Comparison of ENCODE assay signal across 8 cellular contexts in the genomic region with DNA sequence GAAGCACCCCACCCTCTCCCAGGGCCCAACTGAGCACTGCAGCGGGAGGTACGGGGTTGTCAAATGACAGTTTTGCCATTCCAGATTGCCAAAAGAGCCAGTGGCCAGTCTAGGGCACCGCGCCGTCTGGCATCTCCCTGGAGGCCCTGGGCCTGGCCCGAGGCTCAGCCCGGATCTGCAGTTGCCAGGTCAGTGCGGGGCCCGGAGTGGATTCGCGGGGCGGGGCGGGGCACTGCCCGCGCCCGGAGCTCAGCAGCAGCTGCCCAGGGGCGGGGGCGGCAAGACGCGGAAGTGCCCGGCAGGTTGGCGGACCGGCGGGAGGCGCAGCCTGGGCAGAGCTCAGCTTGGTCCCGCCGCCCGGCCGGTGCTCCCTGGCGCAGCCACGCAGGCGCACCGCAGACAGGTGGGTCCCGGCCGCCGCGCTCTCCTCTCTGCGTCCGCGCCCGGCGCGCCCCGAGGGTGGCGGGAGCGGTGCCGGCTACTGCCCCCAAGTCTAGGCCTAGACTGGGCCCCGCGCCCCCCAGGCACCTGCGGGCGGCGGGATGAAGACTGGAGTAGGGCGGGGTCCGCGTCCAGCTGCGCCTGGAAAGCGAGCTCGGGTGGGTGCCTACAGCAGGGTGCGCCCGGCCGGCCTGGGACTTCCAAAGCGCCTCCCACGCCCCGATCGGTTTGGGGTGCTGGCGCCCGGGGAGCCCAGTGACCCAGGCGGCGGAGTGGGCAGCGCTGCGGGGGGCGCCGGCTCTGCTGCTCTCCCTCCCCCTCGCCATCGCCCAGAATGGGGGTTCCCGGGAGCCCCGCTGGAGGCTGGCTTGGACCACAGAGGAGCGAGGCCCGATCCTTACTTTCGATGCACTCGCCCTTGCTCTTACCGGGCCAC. TPM values are rescaled to one million over a fixed set of nuclear protein-coding genes. Genes with fewer than 3 reads are reported as not detected.
DNase-seq lines count a peak whose midpoint lies in the region; ATAC-seq and TF ChIP-seq lines count a peak whose summit lies in the region.

A gene with protein sequence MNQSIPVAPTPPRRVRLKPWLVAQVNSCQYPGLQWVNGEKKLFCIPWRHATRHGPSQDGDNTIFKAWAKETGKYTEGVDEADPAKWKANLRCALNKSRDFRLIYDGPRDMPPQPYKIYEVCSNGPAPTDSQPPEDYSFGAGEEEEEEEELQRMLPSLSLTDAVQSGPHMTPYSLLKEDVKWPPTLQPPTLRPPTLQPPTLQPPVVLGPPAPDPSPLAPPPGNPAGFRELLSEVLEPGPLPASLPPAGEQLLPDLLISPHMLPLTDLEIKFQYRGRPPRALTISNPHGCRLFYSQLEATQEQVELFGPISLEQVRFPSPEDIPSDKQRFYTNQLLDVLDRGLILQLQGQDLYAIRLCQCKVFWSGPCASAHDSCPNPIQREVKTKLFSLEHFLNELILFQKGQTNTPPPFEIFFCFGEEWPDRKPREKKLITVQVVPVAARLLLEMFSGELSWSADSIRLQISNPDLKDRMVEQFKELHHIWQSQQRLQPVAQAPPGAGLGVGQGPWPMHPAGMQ (plus strand): TSS at position 281 of the 877 bp plus-strand sequence. CDS start 4,155 bp downstream, outside the sequence.

- H3K4me3 Mint-ChIP-seq in Caco-2 (ENCODE audit: unreplicated experiment) (peak within 1 kb of the TSS; percentile 68), type B pancreatic cell (peak within 1 kb of the TSS; percentile 88)

- intact Hi-C loops in Caco-2 (cut with micrococcal nuclease; ENCODE audit: unreplicated experiment): no loop called here
- intact Hi-C loops in dorsolateral prefrontal cortex (cut with DNase I): no loop called here

- POLR2A ChIA-PET in Caco-2 (lab: Charles Lee): no interaction called here

- H3K4me1 Mint-ChIP-seq in Caco-2 (ENCODE audit: low read depth, unreplicated experiment) (peaks cover 14% of the 10 kb centered on the region), type B pancreatic cell (ENCODE audit: unreplicated experiment) (peaks cover 10% of the 10 kb centered on the region)

- H3K9me3 Mint-ChIP-seq in Caco-2 (ENCODE audit: unreplicated experiment): no peaks in the 10 kb centered on the region
- H3K9me3 Mint-ChIP-seq in type B pancreatic cell: no peaks in the 10 kb centered on the region

- TF ChIP-seq CTCF in Caco-2 (IDR thresholded peaks at IDR 0.05; ENCODE audit: insufficient read depth in 1 of 2, low read depth in 1 of 2, low read length in 1 of 2, severe bottlenecking in 1 of 2, unreplicated experiment in 1 of 2) (no peak), dorsolateral prefrontal cortex (IDR thresholded peaks at IDR 0.05 in 54 of 56, conservative IDR thresholded peaks at IDR 0.05 in 2 of 56; ENCODE audit: low read depth in 1 of 56, partially characterized antibody in 56 of 56) (no peak), type B pancreatic cell (conservative IDR thresholded peaks at IDR 0.05) (no peak)

- DNase-seq in Caco-2: peak in 1 of 2 experiments; percentile 51
- peak; percentile 86 for DNase-seq in RKO (ENCODE audit: low spot score)
- DNase-seq in dorsolateral prefrontal cortex: peak in 3 of 10 donors; percentile 25 to 38 (median 28)
- DNase-seq in mesenteric fat pad (ENCODE audit: low spot score): no peak
- DNase-seq in type B pancreatic cell (ENCODE audit: extremely low spot score, unreplicated experiment): no peak
- DNase-seq in GM19240 (ENCODE audit: insufficient read length, low spot score): no peak
- no peak for DNase-seq in DMS114 treated with DMSO at 0.1 percent for 48 hours (lab: John Stamatoyannopoulos, UW; ENCODE audit: unreplicated experiment)

- no TSS peak for BruUV-seq in Caco-2 (replicated peaks; lab: Mats Ljungman, UMichigan)

- peaks cover 8% of the 10 kb centered on the region for H3K27me3 Mint-ChIP-seq in Caco-2 (ENCODE audit: insufficient read depth, unreplicated experiment)
- H3K27me3 Mint-ChIP-seq in type B pancreatic cell: peaks cover 60% of the 10 kb centered on the region

- H3K27me3 ChIP-seq in Caco-2 (replicated peaks; ENCODE audit: control insufficient read depth, insufficient read depth, low read length) (no peaks in the 10 kb centered on the region), dorsolateral prefrontal cortex (peaks cover 0 to 42% (median 12%) of the 10 kb centered on the region in 45 donors)

- CTCF ChIA-PET in Caco-2 (lab: Charles Lee): no interaction called here

- ATAC-seq in GM21381 (IDR thresholded peaks at IDR 0.05; ENCODE audit: unreplicated experiment): peak; percentile 14

- H3K36me3 ChIP-seq in Caco-2 (ENCODE audit: control insufficient read depth, insufficient read depth, low read length): no peaks in the 10 kb centered on the region

- peak within 1 kb of the TSS in 25 of 59 donors; percentile 5 to 70 (median 43) for H3K27ac ChIP-seq in dorsolateral prefrontal cortex

- H3K27ac Mint-ChIP-seq in Caco-2 (ENCODE audit: unreplicated experiment): no peak within 1 kb of the TSS
- H3K27ac Mint-ChIP-seq in type B pancreatic cell: no peak within 1 kb of the TSS

- H3K4me3 ChIP-seq in Caco-2 (ENCODE audit: low read depth, low read length) (peak within 1 kb of the TSS; percentile 47), dorsolateral prefrontal cortex (peak within 1 kb of the TSS; percentile 36 to 77 (median 61))

- peaks cover 6% of the 10 kb centered on the region for H3K36me3 Mint-ChIP-seq in Caco-2 (ENCODE audit: insufficient read depth, unreplicated experiment)
- H3K36me3 Mint-ChIP-seq in type B pancreatic cell: no peaks in the 10 kb centered on the region

- H3K4me1 ChIP-seq in Caco-2: peaks cover 8% of the 10 kb centered on the region

- H3K9me3 ChIP-seq in Caco-2: no peaks in the 10 kb centered on the region

RNA-seq across cellular contexts. Expression of the gene that starts here (rescaled TPM):
- total RNA-seq in Caco-2 (2022): 1.2 and 1.8 TPM in 2 replicates
- 10 to 100 TPM in 8 of 120 experiments, 1 to 10 TPM in 112; 2.2 to 15.1 (median 5.8) TPM for total RNA-seq in dorsolateral prefrontal cortex
- 17.3 TPM for total RNA-seq in mesenteric fat pad
- total RNA-seq in type B pancreatic cell (ENCODE audit: low replicate concordance): 1.8 and 2.5 TPM in 2 replicates
